In the genomic region with DNA sequence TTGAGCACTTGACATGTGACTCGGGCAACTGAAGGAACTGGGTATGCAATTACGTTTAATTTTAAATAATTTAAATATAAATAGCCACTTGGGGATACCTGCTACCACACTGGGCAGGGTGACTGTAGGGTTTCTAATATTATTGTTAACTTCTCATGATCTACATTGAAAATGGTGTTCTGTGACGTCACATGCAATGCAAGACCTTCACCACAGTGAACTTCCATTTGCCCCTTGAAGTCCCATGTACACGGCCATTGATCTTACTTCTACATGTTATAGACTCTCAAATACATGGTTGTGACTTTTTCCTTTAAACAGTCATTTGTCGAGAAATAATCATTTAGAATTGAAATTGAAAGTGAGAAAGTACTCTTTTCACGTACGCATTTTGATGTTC, we compare ENCODE assay signal across 40 cellular contexts.
"Had no signal": no experiment of that assay in that cellular context is flagged by ENCODE, and none has a peak within 500 bp of the region (broad histone marks: within the 10 kb centered on the region; RNA-seq: fewer than 3 reads in every experiment).

No MANE protein-coding gene starts in this region.

- H3K27me3 ChIP-seq: adrenal gland, ascending aorta, body of pancreas, brain microvascular endothelial cell, breast epithelium, cardiac muscle cell had no signal

- H3K4me3 Mint-ChIP-seq: activated naive CD4-positive, alpha-beta T cell treated with anti-CD3 and anti-CD28 coated beads for 36 hours; activated naive CD4-positive, alpha-beta T cell treated with anti-CD3 and anti-CD28 coated beads, Interleukin-2, amount 10 ng/mL, durations not matched to agents 7 days and 5 days; activated naive CD4-positive, alpha-beta T cell treated with anti-CD3 and anti-CD28 coated beads, Interleukin-2, amount 50 U/mL, for 24 hours; activated naive CD8-positive, alpha-beta T cell; activated naive CD8-positive, alpha-beta T cell treated with anti-CD3 and anti-CD28 coated beads for 36 hours; activated naive CD8-positive, alpha-beta T cell treated with anti-CD3 and anti-CD28 coated beads, Interleukin-2, amount 10 ng/mL, durations not matched to agents 7 days and 5 days; activated naive CD8-positive, alpha-beta T cell treated with anti-CD3 and anti-CD28 coated beads, Interleukin-2, amount 50 U/mL, for 24 hours; activated T-cell treated with anti-CD3 and anti-CD28 coated beads, Interleukin-2, amount 50 U/mL, for 24 hours; activated T-cell treated with anti-CD3 and anti-CD28 coated beads, Interleukin-2, amount 50 U/mL, for 4 hours; activated T-cell treated with anti-CD3 and anti-CD28 coated beads, Interleukin-2, amount 50 U/mL, for 72 hours; activated T-helper 1 cell treated with anti-CD3 and anti-CD28 coated beads, Interleukin-12 subunit alpha, Interleukin-12 subunit beta, Interleukin-2, Interleukin-4 antibody, amounts not matched to agents 30 ng/mL and 10 ng/mL and 1 ng/mL, durations not matched to agents 14 hours and 24 hours and 36 hours; activated T-helper 17 cell treated with anti-CD3 and anti-CD28 coated beads, Interleukin-2, amount 50 U/mL, for 72 hours; brain; central memory CD8-positive, alpha-beta T cell had no signal

- H3K27me3 Mint-ChIP-seq: activated naive CD4-positive, alpha-beta T cell treated with anti-CD3 and anti-CD28 coated beads, Interleukin-2, amount 10 ng/mL, durations not matched to agents 7 days and 5 days; activated naive CD4-positive, alpha-beta T cell treated with anti-CD3 and anti-CD28 coated beads, Interleukin-2, amount 50 U/mL, for 24 hours; activated naive CD8-positive, alpha-beta T cell; activated naive CD8-positive, alpha-beta T cell treated with anti-CD3 and anti-CD28 coated beads for 36 hours; activated naive CD8-positive, alpha-beta T cell treated with anti-CD3 and anti-CD28 coated beads, Interleukin-2, amount 10 ng/mL, durations not matched to agents 7 days and 5 days; activated naive CD8-positive, alpha-beta T cell treated with anti-CD3 and anti-CD28 coated beads, Interleukin-2, amount 50 U/mL, for 24 hours; activated T-cell treated with anti-CD3 and anti-CD28 coated beads, Interleukin-2, amount 50 U/mL, for 24 hours; activated T-helper 17 cell treated with anti-CD3 and anti-CD28 coated beads, Interleukin-2, amount 50 U/mL, for 72 hours; central memory CD8-positive, alpha-beta T cell had no signal

- DNase-seq: activated effector memory CD4-positive, alpha-beta T cell treated with anti-CD3 and anti-CD28 coated beads, Interleukin-2, amount 50 U/mL, for 16 hours; activated effector memory CD4-positive, alpha-beta T cell treated with Interleukin-2 at 50 U/mL for 16 hours; activated gamma-delta T cell; activated gamma-delta T cell treated with Interleukin-2 at 50 U/mL for 16 hours; activated naive CD4-positive, alpha-beta T cell; activated naive CD4-positive, alpha-beta T cell treated with anti-CD3 and anti-CD28 coated beads for 36 hours; activated naive CD4-positive, alpha-beta T cell treated with anti-CD3 and anti-CD28 coated beads, Interleukin-2, amount 10 ng/mL, durations not matched to agents 7 days and 5 days; activated naive CD4-positive, alpha-beta T cell treated with anti-CD3 and anti-CD28 coated beads, Interleukin-2, amount 50 U/mL, for 16 hours; activated naive CD4-positive, alpha-beta T cell treated with Interleukin-2 at 50 U/mL for 16 hours; activated naive CD8-positive, alpha-beta T cell treated with anti-CD3 and anti-CD28 coated beads for 36 hours; activated naive CD8-positive, alpha-beta T cell treated with anti-CD3 and anti-CD28 coated beads, Interleukin-2, amount 10 ng/mL, durations not matched to agents 7 days and 5 days; activated naive CD8-positive, alpha-beta T cell treated with anti-CD3 and anti-CD28 coated beads, Interleukin-2, amount 50 U/mL, for 24 hours; activated T-cell treated with anti-CD3 and anti-CD28 coated beads, Interleukin-2, amount 50 U/mL, for 1 hour; activated T-cell treated with anti-CD3 and anti-CD28 coated beads, Interleukin-2, amount 50 U/mL, for 24 hours; activated T-cell treated with anti-CD3 and anti-CD28 coated beads, Interleukin-2, amount 50 U/mL, for 4 hours; activated T-cell treated with anti-CD3 and anti-CD28 coated beads, Interleukin-2, amount 50 U/mL, for 48 hours; activated T-cell treated with anti-CD3 and anti-CD28 coated beads, Interleukin-2, amount 50 U/mL, for 72 hours; adrenal gland; amniotic stem cell; amygdala; anterior cingulate cortex; aorta; body of pancreas; brain microvascular endothelial cell; caudate nucleus; central memory CD4-positive, alpha-beta T cell; cerebellar nuclear complex had no signal

- H3K4me1 ChIP-seq: adrenal gland, ascending aorta, body of pancreas, breast epithelium had no signal

- H3K36me3 Mint-ChIP-seq: activated naive CD4-positive, alpha-beta T cell treated with anti-CD3 and anti-CD28 coated beads, Interleukin-2, amount 10 ng/mL, durations not matched to agents 7 days and 5 days; brain had no signal

- H3K4me3 ChIP-seq: adrenal gland, ascending aorta, body of pancreas, breast epithelium, cardiac muscle cell had no signal

- H3K9me3 ChIP-seq: adrenal gland, ascending aorta, body of pancreas, breast epithelium had no signal

- H3K4me1 Mint-ChIP-seq: activated naive CD4-positive, alpha-beta T cell treated with anti-CD3 and anti-CD28 coated beads, Interleukin-2, amount 10 ng/mL, durations not matched to agents 7 days and 5 days; activated naive CD8-positive, alpha-beta T cell treated with anti-CD3 and anti-CD28 coated beads, Interleukin-2, amount 10 ng/mL, durations not matched to agents 7 days and 5 days; activated naive CD8-positive, alpha-beta T cell treated with anti-CD3 and anti-CD28 coated beads, Interleukin-2, amount 50 U/mL, for 24 hours had no signal

- H3K27ac Mint-ChIP-seq: activated naive CD4-positive, alpha-beta T cell treated with anti-CD3 and anti-CD28 coated beads for 36 hours; activated naive CD4-positive, alpha-beta T cell treated with anti-CD3 and anti-CD28 coated beads, Interleukin-2, amount 10 ng/mL, durations not matched to agents 7 days and 5 days; activated naive CD4-positive, alpha-beta T cell treated with anti-CD3 and anti-CD28 coated beads, Interleukin-2, amount 50 U/mL, for 24 hours; activated naive CD4-positive, alpha-beta T cell treated with anti-CD3 and anti-CD28 coated beads, Interleukin-2, amount 50 U/mL, for 72 hours; activated naive CD8-positive, alpha-beta T cell; activated naive CD8-positive, alpha-beta T cell treated with anti-CD3 and anti-CD28 coated beads for 36 hours; activated naive CD8-positive, alpha-beta T cell treated with anti-CD3 and anti-CD28 coated beads, Interleukin-2, amount 10 ng/mL, durations not matched to agents 7 days and 5 days; activated naive CD8-positive, alpha-beta T cell treated with anti-CD3 and anti-CD28 coated beads, Interleukin-2, amount 50 U/mL, for 24 hours; activated T-cell treated with anti-CD3 and anti-CD28 coated beads, Interleukin-2, amount 50 U/mL, for 24 hours; activated T-cell treated with anti-CD3 and anti-CD28 coated beads, Interleukin-2, amount 50 U/mL, for 72 hours; activated T-helper 1 cell treated with anti-CD3 and anti-CD28 coated beads, Interleukin-12 subunit alpha, Interleukin-12 subunit beta, Interleukin-2, Interleukin-4 antibody, amounts not matched to agents 30 ng/mL and 10 ng/mL and 1 ng/mL, durations not matched to agents 14 hours and 24 hours and 36 hours; activated T-helper 17 cell treated with anti-CD3 and anti-CD28 coated beads, Interleukin-2, amount 50 U/mL, for 72 hours; activated T-helper 2 cell treated with anti-CD3 and anti-CD28 coated beads, Interferon-gamma antibody, Interleukin-2, Interleukin-4, amounts not matched to agents 10 μg/mL and 5 μg/mL and 100 μg/mL, durations not matched to agents 14 hours and 24 hours and 36 hours; brain had no signal

- ATAC-seq: activated naive CD4-positive, alpha-beta T cell treated with anti-CD3 and anti-CD28 coated beads, Interleukin-2, amount 50 U/mL, for 72 hours; activated naive CD8-positive, alpha-beta T cell treated with anti-CD3 and anti-CD28 coated beads, Interleukin-2, amount 50 U/mL, for 24 hours; activated T-cell treated with anti-CD3 and anti-CD28 coated beads, Interleukin-2, amount 50 U/mL, for 4 hours; activated T-cell treated with anti-CD3 and anti-CD28 coated beads, Interleukin-2, amount 50 U/mL, for 72 hours; activated T-helper 17 cell treated with anti-CD3 and anti-CD28 coated beads, Interleukin-2, amount 50 U/mL, for 72 hours; body of pancreas had no signal

- H3K36me3 ChIP-seq: ascending aorta, brain microvascular endothelial cell, breast epithelium, cardiac muscle cell had no signal

- FAIRE-seq: astrocyte, bronchial epithelial cell had no signal

- H3K27ac ChIP-seq: adrenal gland, ascending aorta, body of pancreas, brain microvascular endothelial cell, breast epithelium, cardiac muscle cell had no signal

- H3K9me3 Mint-ChIP-seq: activated T-helper 2 cell treated with anti-CD3 and anti-CD28 coated beads, Interferon-gamma antibody, Interleukin-2, Interleukin-4, amounts not matched to agents 10 μg/mL and 5 μg/mL and 100 μg/mL, durations not matched to agents 14 hours and 24 hours and 36 hours; brain; central memory CD8-positive, alpha-beta T cell had no signal
